ENCODE assay signal across 13 cellular contexts in genomic region chr9:20353931-20354652, GRCh38.
A peak's percentile ranks its signal among the peaks of the same experiment; 100 is the strongest.
DNase-seq lines count a peak whose midpoint lies in the region; ATAC-seq, FAIRE-seq and TF ChIP-seq lines count a peak whose summit lies in the region.
"Had no signal": no experiment of that assay in that cellular context is flagged by ENCODE, and none has a peak within 500 bp of the region (broad histone marks: within the 10 kb centered on the region; RNA-seq: fewer than 3 reads in every experiment).

No MANE protein-coding gene starts in this region.

- H3K27me3 Mint-ChIP-seq in stimulated activated naive CD8-positive, alpha-beta T cell treated with anti-CD3 and anti-CD28 coated beads, Interleukin-15, Interleukin-2, amounts not matched to agents 100 ng/mL and 50 ng/mL, for 24 hours: no peaks in the 10 kb centered on the region
- no peaks in the 10 kb centered on the region for H3K27me3 Mint-ChIP-seq in stimulated activated naive CD8-positive, alpha-beta T cell treated with anti-CD3 and anti-CD28 coated beads, Interleukin-15, amount 100 ng/mL, for 72 hours
- H3K27me3 Mint-ChIP-seq: progenitor cell of endocrine pancreas had no signal

- peaks cover 38% of the 10 kb centered on the region for H3K36me3 Mint-ChIP-seq in stimulated activated naive CD8-positive, alpha-beta T cell treated with anti-CD3 and anti-CD28 coated beads, Interleukin-15, Interleukin-2, amounts not matched to agents 100 ng/mL and 50 ng/mL, for 24 hours (ENCODE audit: low read depth)

- H3K9ac ChIP-seq in HepG2 (ENCODE audit: insufficient read depth, low read depth, low read length): no peak overlapping the region

- H3K4me1 ChIP-seq in RWPE2 (ENCODE audit: insufficient read depth, poor library complexity, severe bottlenecking) (peaks cover 40% of the 10 kb centered on the region), HepG2 (ENCODE audit: insufficient read depth, low read length) (peaks cover 18% of the 10 kb centered on the region), thyroid gland (peaks cover 24 to 37% of the 10 kb centered on the region in 2 donors)

- no peaks in the 10 kb centered on the region for H3K9me3 Mint-ChIP-seq in stimulated activated naive CD8-positive, alpha-beta T cell treated with anti-CD3 and anti-CD28 coated beads, Interleukin-15, Interleukin-2, amounts not matched to agents 100 ng/mL and 50 ng/mL, for 24 hours
- H3K9me3 Mint-ChIP-seq in stimulated activated naive CD8-positive, alpha-beta T cell treated with anti-CD3 and anti-CD28 coated beads, Interleukin-15, amount 100 ng/mL, for 72 hours: no peaks in the 10 kb centered on the region

- no peaks in the 10 kb centered on the region for H3K27me3 ChIP-seq in RWPE2 (ENCODE audit: insufficient read depth, poor library complexity, severe bottlenecking)
- H3K27me3 ChIP-seq in HepG2 (ENCODE audit: control insufficient read depth in 1 of 2, insufficient read depth in 2 of 2, low read length in 2 of 2): no peaks in the 10 kb centered on the region
- H3K27me3 ChIP-seq in thyroid gland: no peaks in the 10 kb centered on the region
- H3K27me3 ChIP-seq: testis had no signal

- H3K36me3 ChIP-seq in RWPE2 (ENCODE audit: low read depth) (no peaks in the 10 kb centered on the region; the same call in 1 of the 2 replicates), HepG2 (replicated peaks in 1 of 2; ENCODE audit: control insufficient read depth in 1 of 2, insufficient read depth in 2 of 2, low read length in 2 of 2) (no peaks in the 10 kb centered on the region), thyroid gland (no peaks in the 10 kb centered on the region)

- CTCF ChIA-PET in HepG2 (lab: Yijun Ruan, JAX; ENCODE audit: low intra/inter-chr PET ratio, low total read pairs): no interaction called here

- TF ChIP-seq CTCF in RWPE2 (IDR thresholded peaks at IDR 0.05; ENCODE audit: poor library complexity, severe bottlenecking) (no peak), fibroblast of the aortic adventitia (IDR thresholded peaks at IDR 0.05; ENCODE audit: insufficient read depth, low read length) (no peak), HepG2 (CRISPR knock-in tag; IDR thresholded peaks at IDR 0.05) (no peak), thyroid gland (IDR thresholded peaks at IDR 0.05) (no peak)

- 71% methylated on average over 5 of the region's 5 CpGs for WGBS in HepG2 (ENCODE audit: low lambda C conversion rate)
- WGBS in thyroid gland, 2 donors: 88 to 94% methylated on average over 5 of the region's 5 CpGs

- in situ Hi-C loops in HepG2 (cut with HindIII; ENCODE audit: extremely low pct_ligation_motif_present, low pct_unique_long_range_greater_than_20kb): loop anchor here (25.0 kb wide), 1 partner anchor 758 kb away; no protein-coding TSS in a partner anchor

- POLR2A ChIA-PET in HepG2 (lab: Yijun Ruan, JAX): no interaction called here

- no peak for DNase-seq in stimulated activated naive CD8-positive, alpha-beta T cell treated with anti-CD3 and anti-CD28 coated beads, Interleukin-15, amount 100 ng/mL, for 72 hours
- DNase-seq in RWPE2 (ENCODE audit: low spot score) (no peak), fibroblast of the aortic adventitia (ENCODE audit: low read depth) (peak; percentile 10), HepG2 (ENCODE audit: low spot score) (no peak), thyroid gland (no peak), NCI-H2107 treated with DMSO at 0.1 percent for 48 hours (lab: John Stamatoyannopoulos, UW; ENCODE audit: unreplicated experiment) (no peak)
- DNase-seq: amygdala, KG1, left colon, testis had no signal

- intact Hi-C loops in HepG2 (cut with micrococcal nuclease; ENCODE audit: unreplicated experiment) (loop anchor here (10.0 kb wide), 1 partner anchor 511 kb away; no protein-coding TSS in a partner anchor), thyroid gland (cut with DNase I) (loop anchor here (10.0 kb wide), 3 partner anchors 271 to 761 kb away; partner anchors contain the start of gene MLLT3)

- H4K20me1 ChIP-seq in HepG2 (ENCODE audit: insufficient read depth, low read length): no peaks in the 10 kb centered on the region; the same call in 1 of the 2 replicates

- no peak for TF ChIP-seq RAD21 in HepG2 (CRISPR knock-in tag; IDR thresholded peaks at IDR 0.05)

- peaks cover 61% of the 10 kb centered on the region for H3K4me1 Mint-ChIP-seq in stimulated activated naive CD8-positive, alpha-beta T cell treated with anti-CD3 and anti-CD28 coated beads, Interleukin-15, Interleukin-2, amounts not matched to agents 100 ng/mL and 50 ng/mL, for 24 hours (ENCODE audit: low read depth)
- H3K4me1 Mint-ChIP-seq in stimulated activated naive CD8-positive, alpha-beta T cell treated with anti-CD3 and anti-CD28 coated beads, Interleukin-15, amount 100 ng/mL, for 72 hours: peaks cover 62% of the 10 kb centered on the region

- H3K4me3 ChIP-seq in RWPE2 (ENCODE audit: severe bottlenecking) (no peak overlapping the region), fibroblast of the aortic adventitia (ENCODE audit: low read depth, low read length) (no peak overlapping the region), HepG2 (replicated peaks in 1 of 3; ENCODE audit: insufficient read depth in 1 of 3, low read depth in 2 of 3, low read length in 3 of 3) (no peak overlapping the region), thyroid gland (replicated peaks in 1 of 3) (no peak overlapping the region)
- H3K4me3 ChIP-seq: testis had no signal

- TF ChIP-seq POLR2A in HepG2 (IDR thresholded peaks at IDR 0.05; ENCODE audit: insufficient read depth in 1 of 2, low read depth in 2 of 2, low read length in 2 of 2): no peak
- no peak for TF ChIP-seq POLR2A in thyroid gland (IDR thresholded peaks at IDR 0.05)

- peak overlapping the region; percentile 65 for H3K27ac Mint-ChIP-seq in stimulated activated naive CD8-positive, alpha-beta T cell treated with anti-CD3 and anti-CD28 coated beads, Interleukin-15, Interleukin-2, amounts not matched to agents 100 ng/mL and 50 ng/mL, for 24 hours
- no peak overlapping the region for H3K27ac Mint-ChIP-seq in stimulated activated naive CD8-positive, alpha-beta T cell treated with anti-CD3 and anti-CD28 coated beads, Interleukin-15, amount 100 ng/mL, for 72 hours
- H3K27ac Mint-ChIP-seq: progenitor cell of endocrine pancreas had no signal

- H3K27ac ChIP-seq in RWPE2 (ENCODE audit: poor library complexity, severe bottlenecking): peak overlapping the region; percentile 29
- H3K27ac ChIP-seq in HepG2 (ENCODE audit: extremely low read length, insufficient read depth, low read length): no peak overlapping the region
- H3K27ac ChIP-seq in thyroid gland: no peak overlapping the region
- H3K27ac ChIP-seq: testis had no signal

- TF ChIP-seq EP300 in HepG2 (IDR thresholded peaks at IDR 0.05; ENCODE audit: low read depth in 2 of 2, low read length in 2 of 2): no peak
- TF ChIP-seq EP300 in HepG2 (CRISPR knock-in tag; IDR thresholded peaks at IDR 0.05; ENCODE audit: borderline replicate concordance): no peak

- FAIRE-seq in HepG2 (lab: Jason Lieb, UNC): no peak

- H3K4me2 ChIP-seq in HepG2 (ENCODE audit: low read depth, low read length): no peak overlapping the region

- H3K9me3 ChIP-seq in RWPE2 (ENCODE audit: severe bottlenecking) (no peaks in the 10 kb centered on the region), HepG2 (ENCODE audit: low read length) (no peaks in the 10 kb centered on the region), thyroid gland (no peaks in the 10 kb centered on the region)
- H3K9me3 ChIP-seq: testis had no signal

- BruUV-seq in HepG2 (replicated peaks; lab: Mats Ljungman, UMichigan): no TSS peak

- no peak overlapping the region for H3K4me3 Mint-ChIP-seq in stimulated activated naive CD8-positive, alpha-beta T cell treated with anti-CD3 and anti-CD28 coated beads, Interleukin-15, Interleukin-2, amounts not matched to agents 100 ng/mL and 50 ng/mL, for 24 hours
- no peak overlapping the region for H3K4me3 Mint-ChIP-seq in stimulated activated naive CD8-positive, alpha-beta T cell treated with anti-CD3 and anti-CD28 coated beads, Interleukin-15, amount 100 ng/mL, for 72 hours

- no peak overlapping the region for H2AFZ ChIP-seq in HepG2 (ENCODE audit: low read length)

- no peak for ATAC-seq in stimulated activated naive CD8-positive, alpha-beta T cell treated with anti-CD3 and anti-CD28 coated beads, Interleukin-15, amount 100 ng/mL, for 72 hours
- ATAC-seq in RWPE2 (ENCODE audit: low read depth): no peak
- no peak for ATAC-seq in HepG2
- ATAC-seq in HG02884 (IDR thresholded peaks at IDR 0.05; ENCODE audit: unreplicated experiment): no peak
- ATAC-seq: left colon had no signal

- no peaks in the 10 kb centered on the region for H3K79me2 ChIP-seq in HepG2 (ENCODE audit: insufficient read depth, low read length)

TF ChIP-seq in HepG2, 621 proteins besides CTCF, POLR2A, EP300 and RAD21:
- TF ChIP-seq PITX1 (CRISPR knock-in tag; IDR thresholded peaks at IDR 0.05) (no peak), SNAPC5 (CRISPR knock-in tag; IDR thresholded peaks at IDR 0.05; ENCODE audit: borderline replicate concordance) (no peak), NFE2L2 (IDR thresholded peaks at IDR 0.05; ENCODE audit: low read length) (no peak), ZNF484 (CRISPR knock-in tag; IDR thresholded peaks at IDR 0.05; ENCODE audit: borderline replicate concordance, low read depth) (no peak), KAT8 (CRISPR knock-in tag; IDR thresholded peaks at IDR 0.05) (no peak), TAF1 (CRISPR knock-in tag; IDR thresholded peaks at IDR 0.05) (no peak), CREB1 (IDR thresholded peaks at IDR 0.05) (no peak), CREB1 (CRISPR knock-in tag; IDR thresholded peaks at IDR 0.05) (no peak), KDM1A (CRISPR knock-in tag; IDR thresholded peaks at IDR 0.05) (no peak), MAFF (IDR thresholded peaks at IDR 0.05; ENCODE audit: low read depth, low read length) (no peak)
